Comparison of ENCODE assay signal across 1 cellular context in the genomic region with DNA sequence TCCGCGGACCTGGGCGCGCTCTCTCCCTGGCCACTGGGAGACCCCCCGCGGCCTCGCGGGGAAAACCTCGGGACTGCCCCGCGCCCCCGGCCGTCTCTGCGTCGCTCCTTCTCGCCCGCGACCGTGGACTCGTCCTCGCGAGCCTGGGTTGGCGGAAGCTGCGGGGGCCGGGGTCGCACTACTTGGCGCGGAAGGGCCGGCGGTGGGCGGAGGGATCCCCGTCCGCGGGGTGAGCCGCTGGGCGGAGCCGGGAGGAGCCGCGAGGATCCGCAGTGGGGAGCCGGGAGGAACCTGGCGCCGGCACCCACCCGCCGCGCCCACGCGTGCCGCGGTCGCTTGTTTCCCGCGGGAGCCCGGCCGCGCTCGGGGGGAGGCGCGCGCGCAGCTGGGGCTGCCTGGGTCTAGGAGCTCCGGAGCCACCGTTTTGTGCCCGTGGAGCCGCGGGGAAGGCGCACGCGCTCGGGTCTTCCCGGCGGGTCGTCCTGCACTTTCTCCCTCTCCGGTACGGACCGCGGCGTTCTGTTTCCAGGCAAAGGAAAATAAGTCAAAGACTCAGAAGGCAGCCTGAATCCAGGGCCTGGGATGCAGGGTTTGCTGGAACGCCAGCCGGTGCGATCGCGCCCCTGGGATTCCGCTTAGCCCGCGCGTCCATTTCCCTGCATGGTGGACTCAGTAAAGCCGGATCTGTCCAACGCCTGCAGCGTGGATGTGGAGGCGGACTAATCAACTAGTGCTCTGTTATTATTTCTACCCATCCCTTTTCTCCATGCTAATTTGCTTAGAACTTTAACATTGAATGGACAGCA.
A peak's percentile ranks its signal among the peaks of the same experiment; 100 is the strongest.
TF ChIP-seq lines count a peak whose summit lies in the region.

No MANE protein-coding gene starts in this region.

TF ChIP-seq in HepG2, 621 proteins besides CTCF, POLR2A, EP300 and RAD21 (continued from another document and continues in another):
- peak; percentile 67 for TF ChIP-seq ZFX (CRISPR knock-in tag; IDR thresholded peaks at IDR 0.05; ENCODE audit: low read depth)
- TF ChIP-seq SMARCE1 (IDR thresholded peaks at IDR 0.05; ENCODE audit: borderline replicate concordance): no peak
- no peak for TF ChIP-seq MLLT10 (CRISPR knock-in tag; IDR thresholded peaks at IDR 0.05)
- TF ChIP-seq, protein P1, sequence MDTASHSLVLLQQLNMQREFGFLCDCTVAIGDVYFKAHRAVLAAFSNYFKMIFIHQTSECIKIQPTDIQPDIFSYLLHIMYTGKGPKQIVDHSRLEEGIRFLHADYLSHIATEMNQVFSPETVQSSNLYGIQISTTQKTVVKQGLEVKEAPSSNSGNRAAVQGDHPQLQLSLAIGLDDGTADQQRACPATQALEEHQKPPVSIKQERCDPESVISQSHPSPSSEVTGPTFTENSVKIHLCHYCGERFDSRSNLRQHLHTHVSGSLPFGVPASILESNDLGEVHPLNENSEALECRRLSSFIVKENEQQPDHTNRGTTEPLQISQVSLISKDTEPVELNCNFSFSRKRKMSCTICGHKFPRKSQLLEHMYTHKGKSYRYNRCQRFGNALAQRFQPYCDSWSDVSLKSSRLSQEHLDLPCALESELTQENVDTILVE (CRISPR knock-in tag; IDR thresholded peaks at IDR 0.05): peak; percentile 35; the same call in 1 of the 2 replicates
- TF ChIP-seq ZNF883 (CRISPR knock-in tag; IDR thresholded peaks at IDR 0.05; ENCODE audit: not compliant biosample characterization): peak; percentile 67
- TF ChIP-seq FOXO1 (CRISPR knock-in tag; IDR thresholded peaks at IDR 0.05): peak; percentile 53; the same call in 1 of the 2 replicates
- TF ChIP-seq RBAK (CRISPR knock-in tag; IDR thresholded peaks at IDR 0.05): no peak
- 0 out of 2 replicates have a peak, but pooled peaks have one; percentile 33 for TF ChIP-seq GABPA (IDR thresholded peaks at IDR 0.05; ENCODE audit: low read depth, low read length)
- no peak for TF ChIP-seq GABPA (CRISPR knock-in tag; IDR thresholded peaks at IDR 0.05; ENCODE audit: low read depth)
- TF ChIP-seq CC2D1A (CRISPR knock-in tag; IDR thresholded peaks at IDR 0.05): no peak
- TF ChIP-seq, protein P2, sequence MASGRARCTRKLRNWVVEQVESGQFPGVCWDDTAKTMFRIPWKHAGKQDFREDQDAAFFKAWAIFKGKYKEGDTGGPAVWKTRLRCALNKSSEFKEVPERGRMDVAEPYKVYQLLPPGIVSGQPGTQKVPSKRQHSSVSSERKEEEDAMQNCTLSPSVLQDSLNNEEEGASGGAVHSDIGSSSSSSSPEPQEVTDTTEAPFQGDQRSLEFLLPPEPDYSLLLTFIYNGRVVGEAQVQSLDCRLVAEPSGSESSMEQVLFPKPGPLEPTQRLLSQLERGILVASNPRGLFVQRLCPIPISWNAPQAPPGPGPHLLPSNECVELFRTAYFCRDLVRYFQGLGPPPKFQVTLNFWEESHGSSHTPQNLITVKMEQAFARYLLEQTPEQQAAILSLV (CRISPR knock-in tag; IDR thresholded peaks at IDR 0.05; ENCODE audit: borderline replicate concordance): 0 out of 2 replicates have a peak, but pooled peaks have one; percentile 3
- peak; percentile 83; the same call in 1 of the 2 replicates for TF ChIP-seq KLF12 (CRISPR knock-in tag; IDR thresholded peaks at IDR 0.05; ENCODE audit: borderline replicate concordance)
- TF ChIP-seq, protein P3, sequence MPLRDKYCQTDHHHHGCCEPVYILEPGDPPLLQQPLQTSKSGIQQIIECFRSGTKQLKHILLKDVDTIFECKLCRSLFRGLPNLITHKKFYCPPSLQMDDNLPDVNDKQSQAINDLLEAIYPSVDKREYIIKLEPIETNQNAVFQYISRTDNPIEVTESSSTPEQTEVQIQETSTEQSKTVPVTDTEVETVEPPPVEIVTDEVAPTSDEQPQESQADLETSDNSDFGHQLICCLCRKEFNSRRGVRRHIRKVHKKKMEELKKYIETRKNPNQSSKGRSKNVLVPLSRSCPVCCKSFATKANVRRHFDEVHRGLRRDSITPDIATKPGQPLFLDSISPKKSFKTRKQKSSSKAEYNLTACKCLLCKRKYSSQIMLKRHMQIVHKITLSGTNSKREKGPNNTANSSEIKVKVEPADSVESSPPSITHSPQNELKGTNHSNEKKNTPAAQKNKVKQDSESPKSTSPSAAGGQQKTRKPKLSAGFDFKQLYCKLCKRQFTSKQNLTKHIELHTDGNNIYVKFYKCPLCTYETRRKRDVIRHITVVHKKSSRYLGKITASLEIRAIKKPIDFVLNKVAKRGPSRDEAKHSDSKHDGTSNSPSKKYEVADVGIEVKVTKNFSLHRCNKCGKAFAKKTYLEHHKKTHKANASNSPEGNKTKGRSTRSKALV (CRISPR knock-in tag; IDR thresholded peaks at IDR 0.05): 0 out of 2 replicates have a peak, but pooled peaks have one; percentile 53
- TF ChIP-seq, protein P4, sequence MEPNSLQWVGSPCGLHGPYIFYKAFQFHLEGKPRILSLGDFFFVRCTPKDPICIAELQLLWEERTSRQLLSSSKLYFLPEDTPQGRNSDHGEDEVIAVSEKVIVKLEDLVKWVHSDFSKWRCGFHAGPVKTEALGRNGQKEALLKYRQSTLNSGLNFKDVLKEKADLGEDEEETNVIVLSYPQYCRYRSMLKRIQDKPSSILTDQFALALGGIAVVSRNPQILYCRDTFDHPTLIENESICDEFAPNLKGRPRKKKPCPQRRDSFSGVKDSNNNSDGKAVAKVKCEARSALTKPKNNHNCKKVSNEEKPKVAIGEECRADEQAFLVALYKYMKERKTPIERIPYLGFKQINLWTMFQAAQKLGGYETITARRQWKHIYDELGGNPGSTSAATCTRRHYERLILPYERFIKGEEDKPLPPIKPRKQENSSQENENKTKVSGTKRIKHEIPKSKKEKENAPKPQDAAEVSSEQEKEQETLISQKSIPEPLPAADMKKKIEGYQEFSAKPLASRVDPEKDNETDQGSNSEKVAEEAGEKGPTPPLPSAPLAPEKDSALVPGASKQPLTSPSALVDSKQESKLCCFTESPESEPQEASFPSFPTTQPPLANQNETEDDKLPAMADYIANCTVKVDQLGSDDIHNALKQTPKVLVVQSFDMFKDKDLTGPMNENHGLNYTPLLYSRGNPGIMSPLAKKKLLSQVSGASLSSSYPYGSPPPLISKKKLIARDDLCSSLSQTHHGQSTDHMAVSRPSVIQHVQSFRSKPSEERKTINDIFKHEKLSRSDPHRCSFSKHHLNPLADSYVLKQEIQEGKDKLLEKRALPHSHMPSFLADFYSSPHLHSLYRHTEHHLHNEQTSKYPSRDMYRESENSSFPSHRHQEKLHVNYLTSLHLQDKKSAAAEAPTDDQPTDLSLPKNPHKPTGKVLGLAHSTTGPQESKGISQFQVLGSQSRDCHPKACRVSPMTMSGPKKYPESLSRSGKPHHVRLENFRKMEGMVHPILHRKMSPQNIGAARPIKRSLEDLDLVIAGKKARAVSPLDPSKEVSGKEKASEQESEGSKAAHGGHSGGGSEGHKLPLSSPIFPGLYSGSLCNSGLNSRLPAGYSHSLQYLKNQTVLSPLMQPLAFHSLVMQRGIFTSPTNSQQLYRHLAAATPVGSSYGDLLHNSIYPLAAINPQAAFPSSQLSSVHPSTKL (CRISPR knock-in tag; IDR thresholded peaks at IDR 0.05): no peak; the same call in 1 of the 2 replicates
- peak; percentile 85 for TF ChIP-seq HDAC1 (CRISPR knock-in tag; IDR thresholded peaks at IDR 0.05)
- no peak for TF ChIP-seq SRSF4 (IDR thresholded peaks at IDR 0.05; ENCODE audit: low read depth, low read length, poor library complexity, severe bottlenecking)
- TF ChIP-seq, protein P5, sequence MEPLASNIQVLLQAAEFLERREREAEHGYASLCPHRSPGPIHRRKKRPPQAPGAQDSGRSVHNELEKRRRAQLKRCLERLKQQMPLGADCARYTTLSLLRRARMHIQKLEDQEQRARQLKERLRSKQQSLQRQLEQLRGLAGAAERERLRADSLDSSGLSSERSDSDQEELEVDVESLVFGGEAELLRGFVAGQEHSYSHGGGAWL (CRISPR knock-in tag; IDR thresholded peaks at IDR 0.05): 0 out of 2 replicates have a peak, but pooled peaks have one; percentile 74
- TF ChIP-seq, protein P6, sequence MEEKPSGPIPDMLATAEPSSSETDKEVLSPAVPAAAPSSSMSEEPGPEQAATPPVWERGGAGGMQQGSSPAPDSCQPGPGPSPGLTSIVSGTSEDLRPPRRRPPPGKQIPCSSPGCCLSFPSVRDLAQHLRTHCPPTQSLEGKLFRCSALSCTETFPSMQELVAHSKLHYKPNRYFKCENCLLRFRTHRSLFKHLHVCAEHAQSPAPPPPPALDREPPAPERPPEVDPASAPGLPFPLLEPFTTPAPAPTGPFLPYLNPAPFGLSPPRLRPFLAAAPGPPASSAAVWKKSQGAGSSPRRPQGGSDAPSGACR (CRISPR knock-in tag; IDR thresholded peaks at IDR 0.05): peak; percentile 24; the same call in 1 of the 2 replicates
- 0 out of 2 replicates have a peak, but pooled peaks have one; percentile 48 for TF ChIP-seq ZNF121 (CRISPR knock-in tag; IDR thresholded peaks at IDR 0.05)
- no peak for TF ChIP-seq MAFG (CRISPR knock-in tag; IDR thresholded peaks at IDR 0.05)
- TF ChIP-seq, protein P7, sequence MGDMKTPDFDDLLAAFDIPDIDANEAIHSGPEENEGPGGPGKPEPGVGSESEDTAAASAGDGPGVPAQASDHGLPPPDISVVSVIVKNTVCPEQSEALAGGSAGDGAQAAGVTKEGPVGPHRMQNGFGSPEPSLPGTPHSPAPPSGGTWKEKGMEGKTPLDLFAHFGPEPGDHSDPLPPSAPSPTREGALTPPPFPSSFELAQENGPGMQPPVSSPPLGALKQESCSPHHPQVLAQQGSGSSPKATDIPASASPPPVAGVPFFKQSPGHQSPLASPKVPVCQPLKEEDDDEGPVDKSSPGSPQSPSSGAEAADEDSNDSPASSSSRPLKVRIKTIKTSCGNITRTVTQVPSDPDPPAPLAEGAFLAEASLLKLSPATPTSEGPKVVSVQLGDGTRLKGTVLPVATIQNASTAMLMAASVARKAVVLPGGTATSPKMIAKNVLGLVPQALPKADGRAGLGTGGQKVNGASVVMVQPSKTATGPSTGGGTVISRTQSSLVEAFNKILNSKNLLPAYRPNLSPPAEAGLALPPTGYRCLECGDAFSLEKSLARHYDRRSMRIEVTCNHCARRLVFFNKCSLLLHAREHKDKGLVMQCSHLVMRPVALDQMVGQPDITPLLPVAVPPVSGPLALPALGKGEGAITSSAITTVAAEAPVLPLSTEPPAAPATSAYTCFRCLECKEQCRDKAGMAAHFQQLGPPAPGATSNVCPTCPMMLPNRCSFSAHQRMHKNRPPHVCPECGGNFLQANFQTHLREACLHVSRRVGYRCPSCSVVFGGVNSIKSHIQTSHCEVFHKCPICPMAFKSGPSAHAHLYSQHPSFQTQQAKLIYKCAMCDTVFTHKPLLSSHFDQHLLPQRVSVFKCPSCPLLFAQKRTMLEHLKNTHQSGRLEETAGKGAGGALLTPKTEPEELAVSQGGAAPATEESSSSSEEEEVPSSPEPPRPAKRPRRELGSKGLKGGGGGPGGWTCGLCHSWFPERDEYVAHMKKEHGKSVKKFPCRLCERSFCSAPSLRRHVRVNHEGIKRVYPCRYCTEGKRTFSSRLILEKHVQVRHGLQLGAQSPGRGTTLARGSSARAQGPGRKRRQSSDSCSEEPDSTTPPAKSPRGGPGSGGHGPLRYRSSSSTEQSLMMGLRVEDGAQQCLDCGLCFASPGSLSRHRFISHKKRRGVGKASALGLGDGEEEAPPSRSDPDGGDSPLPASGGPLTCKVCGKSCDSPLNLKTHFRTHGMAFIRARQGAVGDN (CRISPR knock-in tag; IDR thresholded peaks at IDR 0.05): peak; percentile 78
- TF ChIP-seq ZNF441 (CRISPR knock-in tag; IDR thresholded peaks at IDR 0.05; ENCODE audit: borderline replicate concordance): peak; percentile 38; the same call in 1 of the 2 replicates
- TF ChIP-seq ZNF260 (CRISPR knock-in tag; IDR thresholded peaks at IDR 0.05; ENCODE audit: borderline replicate concordance, low read depth): no peak
- TF ChIP-seq ZNF563 (CRISPR knock-in tag; IDR thresholded peaks at IDR 0.05): peak; percentile 84; the same call in 1 of the 2 replicates
- TF ChIP-seq, protein P8, sequence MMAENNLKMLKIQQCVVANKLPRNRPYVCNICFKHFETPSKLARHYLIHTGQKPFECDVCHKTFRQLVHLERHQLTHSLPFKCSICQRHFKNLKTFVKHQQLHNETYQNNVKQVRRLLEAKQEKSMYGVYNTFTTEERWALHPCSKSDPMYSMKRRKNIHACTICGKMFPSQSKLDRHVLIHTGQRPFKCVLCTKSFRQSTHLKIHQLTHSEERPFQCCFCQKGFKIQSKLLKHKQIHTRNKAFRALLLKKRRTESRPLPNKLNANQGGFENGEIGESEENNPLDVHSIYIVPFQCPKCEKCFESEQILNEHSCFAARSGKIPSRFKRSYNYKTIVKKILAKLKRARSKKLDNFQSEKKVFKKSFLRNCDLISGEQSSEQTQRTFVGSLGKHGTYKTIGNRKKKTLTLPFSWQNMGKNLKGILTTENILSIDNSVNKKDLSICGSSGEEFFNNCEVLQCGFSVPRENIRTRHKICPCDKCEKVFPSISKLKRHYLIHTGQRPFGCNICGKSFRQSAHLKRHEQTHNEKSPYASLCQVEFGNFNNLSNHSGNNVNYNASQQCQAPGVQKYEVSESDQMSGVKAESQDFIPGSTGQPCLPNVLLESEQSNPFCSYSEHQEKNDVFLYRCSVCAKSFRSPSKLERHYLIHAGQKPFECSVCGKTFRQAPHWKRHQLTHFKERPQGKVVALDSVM (CRISPR knock-in tag; IDR thresholded peaks at IDR 0.05): peak; percentile 33; the same call in 1 of the 2 replicates
- no peak for TF ChIP-seq ZNF12 (CRISPR knock-in tag; IDR thresholded peaks at IDR 0.05)
- TF ChIP-seq ARID2 (CRISPR knock-in tag; IDR thresholded peaks at IDR 0.05; ENCODE audit: borderline replicate concordance): 0 out of 2 replicates have a peak, but pooled peaks have one; percentile 31
- peak; percentile 38; the same call in 1 of the 2 replicates for TF ChIP-seq POGZ (CRISPR knock-in tag; IDR thresholded peaks at IDR 0.05)
- TF ChIP-seq, protein P9, sequence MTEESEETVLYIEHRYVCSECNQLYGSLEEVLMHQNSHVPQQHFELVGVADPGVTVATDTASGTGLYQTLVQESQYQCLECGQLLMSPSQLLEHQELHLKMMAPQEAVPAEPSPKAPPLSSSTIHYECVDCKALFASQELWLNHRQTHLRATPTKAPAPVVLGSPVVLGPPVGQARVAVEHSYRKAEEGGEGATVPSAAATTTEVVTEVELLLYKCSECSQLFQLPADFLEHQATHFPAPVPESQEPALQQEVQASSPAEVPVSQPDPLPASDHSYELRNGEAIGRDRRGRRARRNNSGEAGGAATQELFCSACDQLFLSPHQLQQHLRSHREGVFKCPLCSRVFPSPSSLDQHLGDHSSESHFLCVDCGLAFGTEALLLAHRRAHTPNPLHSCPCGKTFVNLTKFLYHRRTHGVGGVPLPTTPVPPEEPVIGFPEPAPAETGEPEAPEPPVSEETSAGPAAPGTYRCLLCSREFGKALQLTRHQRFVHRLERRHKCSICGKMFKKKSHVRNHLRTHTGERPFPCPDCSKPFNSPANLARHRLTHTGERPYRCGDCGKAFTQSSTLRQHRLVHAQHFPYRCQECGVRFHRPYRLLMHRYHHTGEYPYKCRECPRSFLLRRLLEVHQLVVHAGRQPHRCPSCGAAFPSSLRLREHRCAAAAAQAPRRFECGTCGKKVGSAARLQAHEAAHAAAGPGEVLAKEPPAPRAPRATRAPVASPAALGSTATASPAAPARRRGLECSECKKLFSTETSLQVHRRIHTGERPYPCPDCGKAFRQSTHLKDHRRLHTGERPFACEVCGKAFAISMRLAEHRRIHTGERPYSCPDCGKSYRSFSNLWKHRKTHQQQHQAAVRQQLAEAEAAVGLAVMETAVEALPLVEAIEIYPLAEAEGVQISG (CRISPR knock-in tag; IDR thresholded peaks at IDR 0.05): peak; percentile 51
- TF ChIP-seq GFI1 (CRISPR knock-in tag; IDR thresholded peaks at IDR 0.05; ENCODE audit: borderline replicate concordance): peak; percentile 54; the same call in 1 of the 2 replicates
- peak; percentile 78; the same call in 1 of the 2 replicates for TF ChIP-seq KDM5B (CRISPR knock-in tag; IDR thresholded peaks at IDR 0.05; ENCODE audit: borderline replicate concordance)
- no peak for TF ChIP-seq MIER2 (CRISPR knock-in tag; IDR thresholded peaks at IDR 0.05)
- peak in 1 of 2 experiments; percentile 74; a peak in 1 of 4 replicates for TF ChIP-seq KLF16 (CRISPR knock-in tag; IDR thresholded peaks at IDR 0.05)
- no peak for TF ChIP-seq SMAD1 (CRISPR knock-in tag; IDR thresholded peaks at IDR 0.05; ENCODE audit: borderline replicate concordance, low read depth)
- TF ChIP-seq ZNF263 (CRISPR knock-in tag; IDR thresholded peaks at IDR 0.05): peak; percentile 76
- no peak for TF ChIP-seq SETDB1 (CRISPR knock-in tag; IDR thresholded peaks at IDR 0.05; ENCODE audit: borderline replicate concordance)
